Comparison of ENCODE assay signal across 14 cellular contexts in the genomic region with DNA sequence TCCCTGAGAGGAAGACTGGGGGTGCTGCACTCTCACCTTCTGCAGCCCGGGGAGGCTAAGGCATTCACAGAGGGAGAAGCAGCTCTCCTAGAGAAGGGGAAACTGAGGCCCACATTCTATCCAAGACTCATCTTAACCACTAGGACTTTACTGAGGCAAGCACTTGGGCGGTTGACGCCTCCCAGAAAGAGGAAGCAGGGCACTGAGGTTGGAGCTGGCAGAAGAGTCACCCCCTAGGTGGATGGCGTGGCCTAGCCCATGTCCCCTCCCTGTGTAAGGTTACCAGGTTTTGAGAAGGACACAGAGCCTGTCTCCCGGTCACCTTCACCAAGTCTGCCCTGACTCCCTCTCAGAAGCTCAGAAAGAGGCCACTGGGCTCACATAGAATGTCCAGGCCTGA. TPM values are rescaled to one million over a fixed set of nuclear protein-coding genes. Genes with fewer than 3 reads are reported as not detected.
A peak's percentile ranks its signal among the peaks of the same experiment; 100 is the strongest.
DNase-seq lines count a peak whose midpoint lies in the region; ATAC-seq, FAIRE-seq and TF ChIP-seq lines count a peak whose summit lies in the region.
"Had no signal": no experiment of that assay in that cellular context is flagged by ENCODE, and none has a peak within 500 bp of the region (broad histone marks: within the 10 kb centered on the region; RNA-seq: fewer than 3 reads in every experiment).

No MANE protein-coding gene starts in this region.

- POLR2A ChIA-PET in AG04450 (lab: Yijun Ruan, JAX) = interaction anchor here (0.5 kb wide), 1 partner anchor 401 kb away, joined by 4 read pairs; no protein-coding TSS in a partner anchor
- POLR2A ChIA-PET in K562 (lab: Yijun Ruan, JAX) = no interaction called here

- H3K27ac Mint-ChIP-seq in IgD-negative memory B cell (peak overlapping the region in 2 of 3 donors; percentile 4 to 80), neural crest cell (ENCODE audit: unreplicated experiment) (no peak overlapping the region)
- H3K27ac Mint-ChIP-seq: activated CD4-positive, alpha-beta T cell treated with anti-CD3 and anti-CD28 coated beads for 36 hours had no signal

- H3K27me3 Mint-ChIP-seq in IgD-negative memory B cell (no peaks in the 10 kb centered on the region), neural crest cell (ENCODE audit: low read depth) (peaks cover 2% of the 10 kb centered on the region)
- H3K27me3 Mint-ChIP-seq: activated CD4-positive, alpha-beta T cell treated with anti-CD3 and anti-CD28 coated beads for 36 hours had no signal

- DNase-seq in AG04450 (ENCODE audit: low read depth, low spot score) (no peak), K562 (ENCODE audit: extremely low read depth in 1 of 4, low spot score in 3 of 4) (no peak), neural crest cell (ENCODE audit: low read depth, low spot score) (no peak), NCI-H345 treated with DMSO at 0.1 percent for 48 hours (lab: John Stamatoyannopoulos, UW; ENCODE audit: unreplicated experiment) (no peak), G401 (ENCODE audit: low spot score) (no peak), NCI-H226 (no peak)
- no peak for DNase-seq in activated naive CD4-positive, alpha-beta T cell treated with Interleukin-2 at 50 U/mL for 16 hours
- DNase-seq: amniotic stem cell, gastrocnemius medialis, NCI-H2107, spleen had no signal

- H3K36me3 Mint-ChIP-seq in IgD-negative memory B cell = peaks cover 2% of the 10 kb centered on the region
- peaks cover 5% of the 10 kb centered on the region for H3K36me3 Mint-ChIP-seq in neural crest cell (ENCODE audit: low read depth)

- ATAC-seq in K562 = no peak
- ATAC-seq: activated CD4-positive, alpha-beta T cell treated with anti-CD3 and anti-CD28 coated beads for 36 hours; gastrocnemius medialis had no signal

- in situ Hi-C loops in K562 (cut with MboI) = no loop called here
- in situ Hi-C loops in G401 (cut with HindIII; ENCODE audit: low sequenced_read_pairs) = no loop called here

- 77% methylated on average over 5 of the region's 5 CpGs for WGBS in K562 (ENCODE audit: insufficient coverage, low coverage, missing lambda C conversion rate)

- peaks cover 7 to 20% (median 9%) of the 10 kb centered on the region in 3 donors for H3K4me1 Mint-ChIP-seq in IgD-negative memory B cell
- H3K4me1 Mint-ChIP-seq in neural crest cell = peaks cover 20% of the 10 kb centered on the region

- TF ChIP-seq RAD21 in K562 (CRISPR knock-in tag; conservative IDR thresholded peaks at IDR 0.05 in 1 of 2, IDR thresholded peaks at IDR 0.05 in 1 of 2) = no peak

- peaks cover 11% of the 10 kb centered on the region; the same call in 1 of the 3 replicates for H3K36me3 ChIP-seq in K562 (ENCODE audit: control insufficient read depth, insufficient read depth, low read length)
- H3K36me3 ChIP-seq: gastrocnemius medialis, neutrophil had no signal

- H3K9me1 ChIP-seq in K562 (ENCODE audit: control insufficient read depth, insufficient read depth, low read length) = no peaks in the 10 kb centered on the region

- no peak for TF ChIP-seq POLR2A in K562 (conservative IDR thresholded peaks at IDR 0.05)

- H3K4me1 ChIP-seq in K562 (replicated peaks in 1 of 2; ENCODE audit: control insufficient read depth in 2 of 2, insufficient read depth in 2 of 2, low read length in 2 of 2) = peaks cover 22 to 41% of the 10 kb centered on the region in 2 experiments; a peak in 4 of 5 replicates

- H2AFZ ChIP-seq in K562 (ENCODE audit: low read depth, low read length) = no peak overlapping the region

- no TSS peak for BruUV-seq in K562 (replicated peaks; lab: Mats Ljungman, UMichigan)

- H3K27me3 ChIP-seq in AG04450 (ENCODE audit: control insufficient read depth, insufficient read depth, low read length) (no peaks in the 10 kb centered on the region), K562 (ENCODE audit: control insufficient read depth in 2 of 2, insufficient read depth in 2 of 2, low read length in 2 of 2) (no peaks in the 10 kb centered on the region)

- H3K4me3 Mint-ChIP-seq in IgD-negative memory B cell = peak overlapping the region in 1 of 4 donors; percentile 83
- peak overlapping the region; percentile 86 for H3K4me3 Mint-ChIP-seq in neural crest cell

- FAIRE-seq in K562 (lab: Jason Lieb, UNC) = no peak

- CTCF ChIA-PET in AG04450 (lab: Charles Lee) = interaction anchor here (1.0 to 4.4 kb wide), 4 partner anchors 10 to 108 kb away, joined by 3 to 28 read pairs (median 4); no protein-coding TSS in a partner anchor
- CTCF ChIA-PET in K562 (lab: Yijun Ruan, JAX; ENCODE audit: low intra/inter-chr PET ratio) = interaction anchor here (2.0 kb wide), 1 partner anchor 22 kb away, joined by 8 read pairs; no protein-coding TSS in a partner anchor

- TF ChIP-seq EP300 in K562 (IDR thresholded peaks at IDR 0.05; ENCODE audit: low read length) = no peak

- H3K27ac ChIP-seq in AG04450 (ENCODE audit: low read depth, low read length) (peak overlapping the region; percentile 47), K562 (ENCODE audit: extremely low read depth, low read depth, low read length) (no peak overlapping the region)
- H3K27ac ChIP-seq: neutrophil had no signal

- TF ChIP-seq CTCF in AG04450 (IDR thresholded peaks at IDR 0.05; ENCODE audit: low read depth, low read length) (no peak), K562 (IDR thresholded peaks at IDR 0.05 in 2 of 3, conservative IDR thresholded peaks at IDR 0.05 in 1 of 3; ENCODE audit: insufficient read depth in 2 of 3, low read depth in 1 of 3, low read length in 3 of 3) (no peak), neural crest cell (conservative IDR thresholded peaks at IDR 0.05) (no peak)

- H3K9me3 Mint-ChIP-seq in IgD-negative memory B cell = no peaks in the 10 kb centered on the region
- no peaks in the 10 kb centered on the region for H3K9me3 Mint-ChIP-seq in neural crest cell

- H4K20me1 ChIP-seq in K562 (replicated peaks; ENCODE audit: control insufficient read depth, insufficient read depth, low read length) = 0 out of 2 replicates have a peak, but pooled peaks cover 4% of the 10 kb centered on the region

- H3K9ac ChIP-seq in K562 (ENCODE audit: insufficient read depth in 1 of 2, low read depth in 2 of 2, low read length in 2 of 2) = no peak overlapping the region; a peak in 1 of 4 replicates

- H3K4me2 ChIP-seq in K562 (ENCODE audit: insufficient read depth, low read length) = no peak overlapping the region

- intact Hi-C loops in K562 (cut with micrococcal nuclease) = no loop called here

- H3K9me3 ChIP-seq in AG04450 (ENCODE audit: control insufficient read depth, insufficient read depth, low read length) (peaks cover 21% of the 10 kb centered on the region), K562 (replicated peaks; ENCODE audit: control insufficient read depth, insufficient read depth, low read depth, low read length) (no peaks in the 10 kb centered on the region)
- H3K9me3 ChIP-seq: gastrocnemius medialis, neutrophil, spleen had no signal

- 0 out of 2 replicates have a peak overlapping the region, but pooled peaks have one; percentile 4 for H3K4me3 ChIP-seq in AG04450 (ENCODE audit: low read depth, low read length)
- no peak overlapping the region for H3K4me3 ChIP-seq in K562
- H3K4me3 ChIP-seq: gastrocnemius medialis, spleen had no signal

- H3K79me2 ChIP-seq in K562 (ENCODE audit: control insufficient read depth, insufficient read depth, low read length) = peaks cover 17% of the 10 kb centered on the region

RNA-seq across cellular contexts. Expression of a gene that starts 2.7 kb away (rescaled TPM):
- polyA plus RNA-seq in AG04450 (2011; rRNA removed) (19.7 and 25.1 TPM in 2 replicates), IgD-negative memory B cell (0.20 TPM), K562 (2011; rRNA removed) (1.5 and 2.1 TPM in 2 replicates), K562 (2014; fragmentation: Illumina TruSeq; extraction: Trizol) (1.6 TPM in 2 replicates), K562 (2014; fragmentation: Nextera tagmentation; extraction: Ambion mirVana) (1 to 10 TPM; 1.9 to 2.2 TPM), K562 (2014; rRNA removed) (1.9 and 2.0 TPM in 2 replicates)
- polyA minus RNA-seq in AG04450 (2011; rRNA and poly(A)+ RNA removed) = 78.7 and 106 TPM in 2 replicates
- 6.5 and 16.7 TPM in 2 replicates for total RNA-seq in K562 (2011; cell fraction: chromatin; rRNA removed; ENCODE audit: low replicate concordance)
- 14.1 and 14.8 TPM in 2 replicates for total RNA-seq in K562 (2011; cell fraction: nucleolus; rRNA removed)
- total RNA-seq in K562 (2011; cell fraction: nucleoplasm; rRNA removed) = 9.9 and 11.3 TPM in 2 replicates
- total RNA-seq in K562 (2014; rRNA removed) (2.0 and 2.5 TPM in 2 replicates), K562 (2014; rRNA removed; fragmentation: Illumina TruSeq; extraction: Trizol) (1.3 and 1.5 TPM in 2 replicates), K562 (2015; rRNA removed; fragmentation: Illumina TruSeq; extraction: Trizol) (1.9 and 2.0 TPM in 2 replicates), K562 (2021) (3.8 and 3.9 TPM in 2 replicates), neural crest cell (24.8 and 26.3 TPM in 2 replicates)
- 2.7 and 4.7 TPM in 2 replicates for polyA plus RNA-seq in K562 (2011; cell fraction: cytosol; rRNA removed)
- 2.1 and 2.9 TPM in 2 replicates for polyA plus RNA-seq in K562 (2011; cell fraction: nucleus; rRNA removed)
- 1.1 and 1.2 TPM in 2 replicates for polyA plus RNA-seq in K562 (2012)
- polyA minus RNA-seq in K562 (2011; rRNA and poly(A)+ RNA removed) = 2.5 and 3.3 TPM in 2 replicates
- 3.3 and 3.4 TPM in 2 replicates for polyA minus RNA-seq in K562 (2011; cell fraction: cytosol; rRNA and poly(A)+ RNA removed)
- 1.6 and 2.2 TPM in 2 replicates for polyA minus RNA-seq in K562 (2011; cell fraction: nucleus; rRNA and poly(A)+ RNA removed)
- total RNA-seq in G401 (2014; rRNA removed; shearing (Covaris generic)) = 8.0 and 14.0 TPM in 2 replicates

RNA-seq across cellular contexts. Expression of a gene that starts 23.6 kb away (rescaled TPM):
- polyA plus RNA-seq in AG04450 (2011; rRNA removed) = 28.5 and 41.4 TPM in 2 replicates
- polyA minus RNA-seq in AG04450 (2011; rRNA and poly(A)+ RNA removed) = 14.1 and 20.6 TPM in 2 replicates
- polyA plus RNA-seq in IgD-negative memory B cell = 48.8 TPM
- 75.4 and 154 TPM in 2 replicates for total RNA-seq in K562 (2011; cell fraction: chromatin; rRNA removed; ENCODE audit: low replicate concordance)
- 118 and 119 TPM in 2 replicates for total RNA-seq in K562 (2011; cell fraction: nucleolus; rRNA removed)
- total RNA-seq in K562 (2011; cell fraction: nucleoplasm; rRNA removed) = 109 and 125 TPM in 2 replicates
- total RNA-seq in K562 (2014; rRNA removed) = 239 and 297 TPM in 2 replicates
- 12.3 and 20.8 TPM in 2 replicates for total RNA-seq in K562 (2014; rRNA removed; fragmentation: Illumina TruSeq; extraction: Trizol)
- 64.9 and 69.9 TPM in 2 replicates for total RNA-seq in K562 (2015; rRNA removed; fragmentation: Illumina TruSeq; extraction: Trizol)
- 198 and 204 TPM in 2 replicates for total RNA-seq in K562 (2021)
- polyA plus RNA-seq in K562 (2011; rRNA removed) = 44.2 and 64.0 TPM in 2 replicates
- 115 and 258 TPM in 2 replicates for polyA plus RNA-seq in K562 (2011; cell fraction: cytosol; rRNA removed)
- polyA plus RNA-seq in K562 (2011; cell fraction: nucleus; rRNA removed) = 132 and 192 TPM in 2 replicates
- 125 and 156 TPM in 2 replicates for polyA plus RNA-seq in K562 (2012)
- 71.2 and 153 TPM in 2 replicates for polyA plus RNA-seq in K562 (2014; fragmentation: Illumina TruSeq; extraction: Trizol)
- 1 to 10 TPM; 1.4 to 5.0 TPM for polyA plus RNA-seq in K562 (2014; fragmentation: Nextera tagmentation; extraction: Ambion mirVana)
- 178 and 184 TPM in 2 replicates for polyA plus RNA-seq in K562 (2014; rRNA removed)
- 17.9 and 18.5 TPM in 2 replicates for polyA minus RNA-seq in K562 (2011; rRNA and poly(A)+ RNA removed)
- 40.0 and 52.5 TPM in 2 replicates for polyA minus RNA-seq in K562 (2011; cell fraction: cytosol; rRNA and poly(A)+ RNA removed)
- 25.0 and 33.0 TPM in 2 replicates for polyA minus RNA-seq in K562 (2011; cell fraction: nucleus; rRNA and poly(A)+ RNA removed)
- 75.4 and 75.6 TPM in 2 replicates for total RNA-seq in neural crest cell
- total RNA-seq in G401 (2014; rRNA removed; shearing (Covaris generic)) = 134 and 137 TPM in 2 replicates

RNA-seq across cellular contexts. Expression of a gene that starts 33.6 kb away (rescaled TPM):
- polyA plus RNA-seq in AG04450 (2011; rRNA removed) (54.5 and 60.7 TPM in 2 replicates), IgD-negative memory B cell (74.6 TPM), K562 (2011; rRNA removed) (88.6 and 150 TPM in 2 replicates), K562 (2014; fragmentation: Illumina TruSeq; extraction: Trizol) (163 and 181 TPM in 2 replicates), K562 (2014; fragmentation: Nextera tagmentation; extraction: Ambion mirVana) (100 to 1,000 TPM in 1 of 2 experiments, 10 to 100 TPM in 1; 95.0 to 159 TPM), K562 (2014; rRNA removed) (111 and 126 TPM in 2 replicates)
- 56.4 and 66.8 TPM in 2 replicates for polyA minus RNA-seq in AG04450 (2011; rRNA and poly(A)+ RNA removed)
- 743 and 899 TPM in 2 replicates for total RNA-seq in K562 (2011; cell fraction: chromatin; rRNA removed; ENCODE audit: low replicate concordance)
- total RNA-seq in K562 (2011; cell fraction: nucleolus; rRNA removed) = 373 and 377 TPM in 2 replicates
- total RNA-seq in K562 (2011; cell fraction: nucleoplasm; rRNA removed) = 405 and 438 TPM in 2 replicates
- total RNA-seq in K562 (2014; rRNA removed) (121 and 133 TPM in 2 replicates), K562 (2014; rRNA removed; fragmentation: Illumina TruSeq; extraction: Trizol) (104 and 131 TPM in 2 replicates), K562 (2015; rRNA removed; fragmentation: Illumina TruSeq; extraction: Trizol) (80.1 and 84.8 TPM in 2 replicates), K562 (2021) (261 and 271 TPM in 2 replicates), neural crest cell (288 and 333 TPM in 2 replicates)
- 48.0 and 61.3 TPM in 2 replicates for polyA plus RNA-seq in K562 (2011; cell fraction: cytosol; rRNA removed)
- polyA plus RNA-seq in K562 (2011; cell fraction: nucleus; rRNA removed) = 345 and 363 TPM in 2 replicates
- polyA plus RNA-seq in K562 (2012) = 147 and 255 TPM in 2 replicates
- 116 and 118 TPM in 2 replicates for polyA minus RNA-seq in K562 (2011; rRNA and poly(A)+ RNA removed)
- 97.3 and 133 TPM in 2 replicates for polyA minus RNA-seq in K562 (2011; cell fraction: cytosol; rRNA and poly(A)+ RNA removed)
- polyA minus RNA-seq in K562 (2011; cell fraction: nucleus; rRNA and poly(A)+ RNA removed) = 89.7 and 106 TPM in 2 replicates
- total RNA-seq in G401 (2014; rRNA removed; shearing (Covaris generic)) = 36.9 and 72.9 TPM in 2 replicates

RNA-seq across cellular contexts. Expression of a gene that starts 42.5 kb away (rescaled TPM):
- 40.4 and 57.0 TPM in 2 replicates for polyA plus RNA-seq in AG04450 (2011; rRNA removed)
- 35.9 and 50.3 TPM in 2 replicates for polyA minus RNA-seq in AG04450 (2011; rRNA and poly(A)+ RNA removed)
- polyA plus RNA-seq in IgD-negative memory B cell = 9.2 TPM
- 41.5 and 107 TPM in 2 replicates for total RNA-seq in K562 (2011; cell fraction: chromatin; rRNA removed; ENCODE audit: low replicate concordance)
- total RNA-seq in K562 (2011; cell fraction: nucleolus; rRNA removed) = 83.4 and 99.6 TPM in 2 replicates
- 76.3 and 76.6 TPM in 2 replicates for total RNA-seq in K562 (2011; cell fraction: nucleoplasm; rRNA removed)
- total RNA-seq in K562 (2014; rRNA removed) = 17.4 and 26.0 TPM in 2 replicates
- total RNA-seq in K562 (2014; rRNA removed; fragmentation: Illumina TruSeq; extraction: Trizol) = 11.9 and 12.1 TPM in 2 replicates
- total RNA-seq in K562 (2015; rRNA removed; fragmentation: Illumina TruSeq; extraction: Trizol) = 23.6 and 24.1 TPM in 2 replicates
- 22.3 and 22.6 TPM in 2 replicates for total RNA-seq in K562 (2021)
- polyA plus RNA-seq in K562 (2011; rRNA removed) = 13.1 and 21.4 TPM in 2 replicates
- polyA plus RNA-seq in K562 (2011; cell fraction: cytosol; rRNA removed) = 20.2 and 23.1 TPM in 2 replicates
- polyA plus RNA-seq in K562 (2011; cell fraction: nucleus; rRNA removed) = 17.5 and 30.7 TPM in 2 replicates
- polyA plus RNA-seq in K562 (2012) = 22.4 and 63.2 TPM in 2 replicates
- 24.4 and 29.9 TPM in 2 replicates for polyA plus RNA-seq in K562 (2014; fragmentation: Illumina TruSeq; extraction: Trizol)
- polyA plus RNA-seq in K562 (2014; fragmentation: Nextera tagmentation; extraction: Ambion mirVana) = 1 to 10 TPM; 2.3 to 2.4 TPM
- 13.4 TPM in 2 replicates for polyA plus RNA-seq in K562 (2014; rRNA removed)
- 19.6 and 21.5 TPM in 2 replicates for polyA minus RNA-seq in K562 (2011; rRNA and poly(A)+ RNA removed)
- polyA minus RNA-seq in K562 (2011; cell fraction: cytosol; rRNA and poly(A)+ RNA removed) = 21.5 and 23.8 TPM in 2 replicates
- polyA minus RNA-seq in K562 (2011; cell fraction: nucleus; rRNA and poly(A)+ RNA removed) = 13.8 and 17.4 TPM in 2 replicates
- total RNA-seq in neural crest cell = 0.14 and 0.23 TPM in 2 replicates
- 14.5 and 16.9 TPM in 2 replicates for total RNA-seq in G401 (2014; rRNA removed; shearing (Covaris generic))

RNA-seq across cellular contexts. Expression of a gene that starts 58.4 kb away (rescaled TPM):
- polyA plus RNA-seq in AG04450 (2011; rRNA removed) = 2.5 and 3.3 TPM in 2 replicates
- polyA minus RNA-seq in AG04450 (2011; rRNA and poly(A)+ RNA removed) = 0.61 and 1.6 TPM in 2 replicates
- 0.81 TPM for polyA plus RNA-seq in IgD-negative memory B cell
- 14.7 and 49.5 TPM in 2 replicates for total RNA-seq in K562 (2011; cell fraction: chromatin; rRNA removed; ENCODE audit: low replicate concordance)
- 93.9 and 101 TPM in 2 replicates for total RNA-seq in K562 (2011; cell fraction: nucleolus; rRNA removed)
- 52.0 and 56.5 TPM in 2 replicates for total RNA-seq in K562 (2011; cell fraction: nucleoplasm; rRNA removed)
- 86.1 and 93.8 TPM in 2 replicates for total RNA-seq in K562 (2014; rRNA removed)
- total RNA-seq in K562 (2014; rRNA removed; fragmentation: Illumina TruSeq; extraction: Trizol) = 18.9 and 20.3 TPM in 2 replicates
- total RNA-seq in K562 (2015; rRNA removed; fragmentation: Illumina TruSeq; extraction: Trizol) = 42.0 and 43.4 TPM in 2 replicates
- total RNA-seq in K562 (2021) = 62.6 and 65.5 TPM in 2 replicates
- polyA plus RNA-seq in K562 (2011; rRNA removed) = 29.5 and 34.4 TPM in 2 replicates
- 49.4 and 120 TPM in 2 replicates for polyA plus RNA-seq in K562 (2011; cell fraction: cytosol; rRNA removed)
- 11.2 and 16.0 TPM in 2 replicates for polyA plus RNA-seq in K562 (2011; cell fraction: nucleus; rRNA removed)
- polyA plus RNA-seq in K562 (2012) = 69.5 and 104 TPM in 2 replicates
- polyA plus RNA-seq in K562 (2014; fragmentation: Illumina TruSeq; extraction: Trizol) = 21.0 and 45.3 TPM in 2 replicates
- 10 to 100 TPM; 14.1 to 29.6 TPM for polyA plus RNA-seq in K562 (2014; fragmentation: Nextera tagmentation; extraction: Ambion mirVana)
- 83.8 and 96.6 TPM in 2 replicates for polyA plus RNA-seq in K562 (2014; rRNA removed)
- polyA minus RNA-seq in K562 (2011; rRNA and poly(A)+ RNA removed) = 5.9 and 9.1 TPM in 2 replicates
- 18.7 and 19.2 TPM in 2 replicates for polyA minus RNA-seq in K562 (2011; cell fraction: cytosol; rRNA and poly(A)+ RNA removed)
- 13.2 and 16.6 TPM in 2 replicates for polyA minus RNA-seq in K562 (2011; cell fraction: nucleus; rRNA and poly(A)+ RNA removed)
- not detected in 2 replicates for total RNA-seq in neural crest cell
- total RNA-seq in G401 (2014; rRNA removed; shearing (Covaris generic)) = 2.4 and 7.1 TPM in 2 replicates
- total RNA-seq: gastrocnemius medialis had no signal
